Comparison of ENCODE assay signal across 22 cellular contexts in the genomic region with DNA sequence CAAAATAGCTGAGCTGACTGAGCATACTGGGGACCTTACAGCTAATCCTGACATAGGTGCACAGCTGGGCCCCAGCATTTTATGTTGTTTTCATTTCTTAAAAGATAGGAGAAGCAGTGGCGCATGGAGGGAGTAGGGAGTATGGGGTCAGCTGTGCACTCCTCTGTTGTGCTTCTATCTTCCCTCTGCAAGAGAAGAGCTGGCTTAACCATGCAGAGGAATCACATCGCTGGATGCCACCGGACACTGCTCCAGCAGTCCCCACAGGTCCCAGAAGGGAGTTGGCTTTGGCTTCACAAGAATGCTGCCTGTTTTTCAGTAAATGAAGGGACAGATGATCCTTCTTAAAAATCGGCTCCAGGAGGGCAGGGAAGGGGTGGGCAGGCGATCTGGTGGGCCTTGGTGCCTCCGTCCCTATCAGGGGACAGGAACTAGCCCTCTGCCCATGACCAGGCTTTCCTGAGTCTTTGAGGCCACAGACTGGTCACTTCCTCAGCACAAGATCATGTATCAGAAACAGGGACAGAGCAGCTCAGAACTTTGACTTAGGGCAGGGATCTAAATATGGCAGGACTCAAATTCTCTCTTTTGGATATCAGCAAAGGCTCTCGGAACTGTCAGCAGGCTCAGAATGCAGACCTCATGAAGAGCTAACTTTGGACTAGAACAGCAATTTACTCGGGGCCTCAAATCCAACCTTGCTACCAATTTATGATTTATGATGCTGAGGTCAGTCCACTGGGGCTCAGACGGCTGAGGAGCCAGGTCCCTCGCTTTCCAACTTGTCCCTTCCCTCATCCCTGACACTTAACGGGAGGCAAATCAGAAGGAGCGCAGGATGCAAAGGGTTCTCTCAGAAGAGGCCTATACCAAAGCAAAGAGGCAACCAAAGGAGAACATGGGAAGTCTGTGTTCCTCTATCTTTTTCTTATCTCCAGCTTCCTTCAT. TPM values are rescaled to one million over a fixed set of nuclear protein-coding genes. Genes with fewer than 3 reads are reported as not detected.
DNase-seq lines count a peak whose midpoint lies in the region; ATAC-seq and TF ChIP-seq lines count a peak whose summit lies in the region.
"Had no signal": no experiment of that assay in that cellular context is flagged by ENCODE, and none has a peak within 500 bp of the region (broad histone marks: within the 10 kb centered on the region; RNA-seq: fewer than 3 reads in every experiment).

No MANE protein-coding gene starts in this region.

- DNase-seq in T-helper 17 cell (no peak), right atrium auricular region (ENCODE audit: low spot score) (no peak), psoas muscle (no peak), occipital lobe (lab: John Stamatoyannopoulos, UW) (no peak)
- DNase-seq in activated CD4-positive, alpha-beta T cell treated with anti-CD3 and anti-CD28 coated beads for 48 hours: no peak
- DNase-seq: activated CD4-positive, alpha-beta memory T cell treated with anti-CD3 and anti-CD28 coated beads, Interleukin-2, amount 10 ng/mL, durations not matched to agents 7 days and 5 days; activated effector memory CD4-positive, alpha-beta T cell treated with anti-CD3 and anti-CD28 coated beads, Interleukin-2, amount 50 U/mL, for 16 hours; adrenal gland; glutamatergic neuron; GM23248; Kasumi-1; kidney glomerular epithelial cell; mammary epithelial cell; NCI-H1436 treated with DMSO at 0.1 percent for 48 hours; NCI-H446 treated with DMSO at 0.1 percent for 48 hours; RPMI8226; stimulated activated CD4-positive, alpha-beta T cell treated with anti-CD3 and anti-CD28 coated beads, Interleukin-2, amount 100 ng/mL, for 24 hours; upper lobe of left lung had no signal

- intact Hi-C loops in psoas muscle (cut with DNase I): no loop called here

- H3K9ac ChIP-seq in BLaER1 treated with 17β-estradiol and CSF1 and Interleukin-3, amounts not matched to agents 10 nM and 100 nM: peak overlapping the region in 1 of 11 experiments; percentile 38; a peak in 2 of 22 replicates
- H3K9ac ChIP-seq: GM23248 had no signal

- H3K4me1 Mint-ChIP-seq in T-helper 17 cell: peaks cover 22% of the 10 kb centered on the region

- no peaks in the 10 kb centered on the region for H3K27me3 ChIP-seq in BLaER1 treated with 17β-estradiol and CSF1 and Interleukin-3, amounts not matched to agents 10 nM and 100 nM
- H3K27me3 ChIP-seq in right atrium auricular region (no peaks in the 10 kb centered on the region), psoas muscle (ENCODE audit: insufficient read depth in 3 of 3, low read length in 2 of 3) (no peaks in the 10 kb centered on the region)
- H3K27me3 ChIP-seq: adrenal gland, upper lobe of left lung had no signal

- H3K27me3 Mint-ChIP-seq in T-helper 17 cell: no peaks in the 10 kb centered on the region
- H3K27me3 Mint-ChIP-seq: activated CD4-positive, alpha-beta memory T cell treated with anti-CD3 and anti-CD28 coated beads, Interleukin-2, amount 10 ng/mL, durations not matched to agents 7 days and 5 days; brain had no signal

- WGBS in psoas muscle, 3 donors: 39 to 60% (median 40%) methylated on average over 12 of the region's 12 CpGs

- H3K4me1 ChIP-seq in BLaER1 treated with 17β-estradiol and CSF1 and Interleukin-3, amounts not matched to agents 10 nM and 100 nM: peaks cover 17 to 89% (median 69%) of the 10 kb centered on the region in 10 experiments
- H3K4me1 ChIP-seq in right atrium auricular region: peaks cover 0 to 31% of the 10 kb centered on the region in 2 donors
- H3K4me1 ChIP-seq in psoas muscle: peaks cover 20% of the 10 kb centered on the region
- H3K4me1 ChIP-seq: adrenal gland, upper lobe of left lung had no signal

- H3K4me3 ChIP-seq in BLaER1 treated with 17β-estradiol and CSF1 and Interleukin-3, amounts not matched to agents 10 nM and 100 nM: no peak overlapping the region
- H3K4me3 ChIP-seq in right atrium auricular region: no peak overlapping the region
- H3K4me3 ChIP-seq in psoas muscle: no peak overlapping the region
- H3K4me3 ChIP-seq: adrenal gland, GM23248, upper lobe of left lung had no signal

- H3K36me3 Mint-ChIP-seq in T-helper 17 cell (ENCODE audit: low read depth): peaks cover 2% of the 10 kb centered on the region
- H3K36me3 Mint-ChIP-seq: brain had no signal

- peaks cover 0 to 6% (median 0%) of the 10 kb centered on the region in 11 experiments; a peak in 3 of 22 replicates for H3K9me3 ChIP-seq in BLaER1 treated with 17β-estradiol and CSF1 and Interleukin-3, amounts not matched to agents 10 nM and 100 nM (replicated peaks in 1 of 11)
- H3K9me3 ChIP-seq in T-helper 17 cell (ENCODE audit: control insufficient read depth, low read length, poor library complexity, severe bottlenecking) (no peaks in the 10 kb centered on the region), right atrium auricular region (no peaks in the 10 kb centered on the region), psoas muscle (no peaks in the 10 kb centered on the region)
- H3K9me3 ChIP-seq: adrenal gland, upper lobe of left lung had no signal

- peaks cover 0 to 45% (median 17%) of the 10 kb centered on the region in 11 experiments; a peak in 14 of 22 replicates for H3K36me3 ChIP-seq in BLaER1 treated with 17β-estradiol and CSF1 and Interleukin-3, amounts not matched to agents 10 nM and 100 nM
- no peaks in the 10 kb centered on the region for H3K36me3 ChIP-seq in right atrium auricular region
- H3K36me3 ChIP-seq in psoas muscle (ENCODE audit: insufficient read depth in 1 of 2, low read depth in 1 of 2): no peaks in the 10 kb centered on the region
- H3K36me3 ChIP-seq: adrenal gland, upper lobe of left lung had no signal

- H3K4me3 Mint-ChIP-seq in T-helper 17 cell: no peak overlapping the region
- H3K4me3 Mint-ChIP-seq: activated CD4-positive, alpha-beta memory T cell treated with anti-CD3 and anti-CD28 coated beads, Interleukin-2, amount 10 ng/mL, durations not matched to agents 7 days and 5 days; brain had no signal

- peak overlapping the region; percentile 8 to 60 (median 43); a peak in 17 of 22 replicates for H3K4me2 ChIP-seq in BLaER1 treated with 17β-estradiol and CSF1 and Interleukin-3, amounts not matched to agents 10 nM and 100 nM

- peak overlapping the region in 9 of 11 experiments; percentile 7 to 55 (median 16); a peak in 10 of 22 replicates for H3K27ac ChIP-seq in BLaER1 treated with 17β-estradiol and CSF1 and Interleukin-3, amounts not matched to agents 10 nM and 100 nM
- H3K27ac ChIP-seq in right atrium auricular region (peak overlapping the region; percentile 53 to 67), psoas muscle (peak overlapping the region; percentile 60)
- H3K27ac ChIP-seq: adrenal gland, GM23248, upper lobe of left lung had no signal

- peak overlapping the region; percentile 59 for H3K27ac Mint-ChIP-seq in T-helper 17 cell
- H3K27ac Mint-ChIP-seq: activated CD4-positive, alpha-beta memory T cell treated with anti-CD3 and anti-CD28 coated beads, Interleukin-2, amount 10 ng/mL, durations not matched to agents 7 days and 5 days had no signal

- ATAC-seq in T-helper 17 cell (no peak), psoas muscle (peak; percentile 71 to 91 (median 76)), HG03139 (IDR thresholded peaks at IDR 0.05; ENCODE audit: unreplicated experiment) (no peak)
- ATAC-seq: activated CD4-positive, CD25-positive, alpha-beta regulatory T cell treated with anti-CD3 and anti-CD28 coated beads, Interleukin-2, amount 50 U/mL, for 24 hours had no signal

- TF ChIP-seq CTCF in right atrium auricular region (IDR thresholded peaks at IDR 0.05): no peak
- TF ChIP-seq CTCF in psoas muscle (IDR thresholded peaks at IDR 0.05): no peak

- H4K20me1 ChIP-seq in BLaER1 treated with 17β-estradiol and CSF1 and Interleukin-3, amounts not matched to agents 10 nM and 100 nM: peaks cover 0 to 32% (median 0%) of the 10 kb centered on the region in 11 experiments; a peak in 4 of 22 replicates

RNA-seq across cellular contexts. Expression of a gene that starts 47.2 kb away (rescaled TPM):
- total RNA-seq in T-helper 17 cell: 1 to 10 TPM; 6.6 to 8.4 TPM
- total RNA-seq in right atrium auricular region: 10 to 100 TPM; 14.5 to 19.7 TPM
- total RNA-seq in psoas muscle: 10 to 100 TPM in 2 of 4 donors, 1 to 10 TPM in 2; 9.2 to 16.2 (median 12.4) TPM
- polyA plus RNA-seq in psoas muscle: 10 to 100 TPM in 2 of 3 donors, 1 to 10 TPM in 1; 6.0 to 22.0 (median 12.0) TPM
- total RNA-seq in occipital lobe: 13.3 TPM

Comparison
In these comparisons a context has a peak if more than half of its experiments do, and no peak if none do; other contexts are left out.
1. ATAC-seq: peak in psoas muscle (4 of 4); none in T-helper 17 cell (single experiment) and HG03139 (single experiment).
2. Peak in every context shown above with its lines, with median percentiles within 50 percentile points of each other: H3K27ac ChIP-seq.